Comparison of ENCODE assay signal across 1 cellular context in genomic region chr3:177345049-177345972, GRCh38.
TF ChIP-seq lines count a peak whose summit lies in the region.

No MANE protein-coding gene starts in this region.

TF ChIP-seq in K562, 482 proteins besides CTCF, POLR2A, EP300 and RAD21 (continued from another document and continues in another):
- TF ChIP-seq CBX2 (IDR thresholded peaks at IDR 0.05; ENCODE audit: insufficient read depth, low read length, poor library complexity, severe bottlenecking) (no peak), THRA (IDR thresholded peaks at IDR 0.05) (no peak), COPS2 (conservative IDR thresholded peaks at IDR 0.05) (no peak), TAF7 (tag; IDR thresholded peaks at IDR 0.05) (peak; percentile 39; the same call in 1 of the 2 replicates), MEIS2 (IDR thresholded peaks at IDR 0.05; ENCODE audit: partially characterized antibody) (no peak), FOXK1 (CRISPR knock-in tag; IDR thresholded peaks at IDR 0.05; ENCODE audit: borderline replicate concordance) (no peak), SMARCC2 (IDR thresholded peaks at IDR 0.05; ENCODE audit: low read depth) (peak; percentile 91), ELF1 (tag; IDR thresholded peaks at IDR 0.05) (peak; percentile 64), ZBTB1 (CRISPR knock-in tag; IDR thresholded peaks at IDR 0.05; ENCODE audit: borderline replicate concordance, low read depth) (no peak), FOXA3 (CRISPR knock-in tag; conservative IDR thresholded peaks at IDR 0.05 in 1 of 2, IDR thresholded peaks at IDR 0.05 in 1 of 2) (no peak), SMAD1 (IDR thresholded peaks at IDR 0.05; ENCODE audit: low read depth, low read length, partially characterized antibody) (peak; percentile 44), ZBTB8A (IDR thresholded peaks at IDR 0.05; ENCODE audit: partially characterized antibody) (no peak), CEBPZ (IDR thresholded peaks at IDR 0.05; ENCODE audit: borderline replicate concordance, low read depth, low read length) (no peak), KAT2B (IDR thresholded peaks at IDR 0.05; ENCODE audit: low read depth, low read length) (no peak), WHSC1 (IDR thresholded peaks at IDR 0.05; ENCODE audit: low read length) (no peak), ATF7 (IDR thresholded peaks at IDR 0.05) (peak; percentile 86), POLR2B (IDR thresholded peaks at IDR 0.05; ENCODE audit: low read depth, partially characterized antibody) (peak; percentile 51), E2F3 (CRISPR knock-in tag; IDR thresholded peaks at IDR 0.05) (no peak), MAX (CRISPR knock-in tag; IDR thresholded peaks at IDR 0.05) (0 out of 2 replicates have a peak, but pooled peaks have one; percentile 35), CBX1 (IDR thresholded peaks at IDR 0.05; ENCODE audit: low read depth) (no peak), ZBTB5 (IDR thresholded peaks at IDR 0.05) (peak; percentile 97), FUS (optimal IDR thresholded peaks at IDR 0.05; ENCODE audit: low read depth, low read length) (no peak), ZNF23 (CRISPR knock-in tag; IDR thresholded peaks at IDR 0.05) (no peak), LARP7 (IDR thresholded peaks at IDR 0.05) (no peak), ZNF445 (CRISPR knock-in tag; IDR thresholded peaks at IDR 0.05; ENCODE audit: low read depth) (no peak), TCFL5 (CRISPR knock-in tag; conservative IDR thresholded peaks at IDR 0.05) (0 out of 2 replicates have a peak, but pooled peaks have one; percentile 24), THAP12 (CRISPR knock-in tag; IDR thresholded peaks at IDR 0.05) (no peak), ZNF311 (CRISPR knock-in tag; IDR thresholded peaks at IDR 0.05) (no peak; the same call in 1 of the 2 replicates), GTF2E2 (tag; IDR thresholded peaks at IDR 0.05) (peak; percentile 47; the same call in 1 of the 2 replicates), ZNF699 (CRISPR knock-in tag; IDR thresholded peaks at IDR 0.05; ENCODE audit: insufficient replicate concordance) (no peak), GATAD2B (IDR thresholded peaks at IDR 0.05; ENCODE audit: borderline replicate concordance) (peak; percentile 83), GATA2 (CRISPR knock-in tag; IDR thresholded peaks at IDR 0.05) (no peak), ZNF280B (CRISPR knock-in tag; IDR thresholded peaks at IDR 0.05) (no peak), ZNF347 (CRISPR knock-in tag; IDR thresholded peaks at IDR 0.05; ENCODE audit: low read depth) (no peak), ZBTB26 (CRISPR knock-in tag; IDR thresholded peaks at IDR 0.05) (no peak), ILF3 (IDR thresholded peaks at IDR 0.05; ENCODE audit: borderline replicate concordance) (0 out of 2 replicates have a peak, but pooled peaks have one; percentile 10), ZFP91 (CRISPR knock-in tag; IDR thresholded peaks at IDR 0.05) (no peak), ZNF766 (CRISPR knock-in tag; conservative IDR thresholded peaks at IDR 0.05) (peak; percentile 89), NR1H2 (CRISPR knock-in tag; IDR thresholded peaks at IDR 0.05) (no peak), HNRNPLL (IDR thresholded peaks at IDR 0.05; ENCODE audit: low read depth, low read length, poor library complexity, severe bottlenecking) (no peak), HNRNPL (IDR thresholded peaks at IDR 0.05; ENCODE audit: low read depth, low read length) (no peak), HNRNPUL1 (IDR thresholded peaks at IDR 0.05; ENCODE audit: low read length) (no peak), ZMIZ1 (IDR thresholded peaks at IDR 0.05; ENCODE audit: low read depth in 2 of 2, low read length in 2 of 2) (peak in 1 of 2 experiments; percentile 61; a peak in 1 of 4 replicates), ZNF589 (CRISPR knock-in tag; IDR thresholded peaks at IDR 0.05; ENCODE audit: low read depth) (peak; percentile 97)
